Comparison of ENCODE assay signal across 1 cellular context in genomic region chr17:82402865-82403264, GRCh38.
TF ChIP-seq lines count a peak whose summit lies in the region.

No MANE protein-coding gene starts in this region.

TF ChIP-seq in GM12878, 131 proteins besides CTCF, POLR2A, EP300 and RAD21:
- TF ChIP-seq NR2F1 (conservative IDR thresholded peaks at IDR 0.05), result peak; percentile 76
- TF ChIP-seq ZBED1 (IDR thresholded peaks at IDR 0.05; ENCODE audit: borderline replicate concordance), result no peak
- peak; percentile 39; the same call in 1 of the 2 replicates for TF ChIP-seq IKZF1 (conservative IDR thresholded peaks at IDR 0.05)
- TF ChIP-seq MTA2 (IDR thresholded peaks at IDR 0.05; ENCODE audit: low read depth), result peak; percentile 58
- TF ChIP-seq, protein P1, sequence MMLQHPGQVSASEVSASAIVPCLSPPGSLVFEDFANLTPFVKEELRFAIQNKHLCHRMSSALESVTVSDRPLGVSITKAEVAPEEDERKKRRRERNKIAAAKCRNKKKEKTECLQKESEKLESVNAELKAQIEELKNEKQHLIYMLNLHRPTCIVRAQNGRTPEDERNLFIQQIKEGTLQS (IDR thresholded peaks at IDR 0.05; ENCODE audit: borderline replicate concordance, extremely low read depth, low read depth, low read length), result no peak
- no peak for TF ChIP-seq SMC3 (IDR thresholded peaks at IDR 0.05; ENCODE audit: borderline replicate concordance, low read length)
- TF ChIP-seq KDM1A (IDR thresholded peaks at IDR 0.05; ENCODE audit: borderline replicate concordance), result no peak
- peak; percentile 72; the same call in 1 of the 2 replicates for TF ChIP-seq NBN (IDR thresholded peaks at IDR 0.05)
- TF ChIP-seq, protein P2, sequence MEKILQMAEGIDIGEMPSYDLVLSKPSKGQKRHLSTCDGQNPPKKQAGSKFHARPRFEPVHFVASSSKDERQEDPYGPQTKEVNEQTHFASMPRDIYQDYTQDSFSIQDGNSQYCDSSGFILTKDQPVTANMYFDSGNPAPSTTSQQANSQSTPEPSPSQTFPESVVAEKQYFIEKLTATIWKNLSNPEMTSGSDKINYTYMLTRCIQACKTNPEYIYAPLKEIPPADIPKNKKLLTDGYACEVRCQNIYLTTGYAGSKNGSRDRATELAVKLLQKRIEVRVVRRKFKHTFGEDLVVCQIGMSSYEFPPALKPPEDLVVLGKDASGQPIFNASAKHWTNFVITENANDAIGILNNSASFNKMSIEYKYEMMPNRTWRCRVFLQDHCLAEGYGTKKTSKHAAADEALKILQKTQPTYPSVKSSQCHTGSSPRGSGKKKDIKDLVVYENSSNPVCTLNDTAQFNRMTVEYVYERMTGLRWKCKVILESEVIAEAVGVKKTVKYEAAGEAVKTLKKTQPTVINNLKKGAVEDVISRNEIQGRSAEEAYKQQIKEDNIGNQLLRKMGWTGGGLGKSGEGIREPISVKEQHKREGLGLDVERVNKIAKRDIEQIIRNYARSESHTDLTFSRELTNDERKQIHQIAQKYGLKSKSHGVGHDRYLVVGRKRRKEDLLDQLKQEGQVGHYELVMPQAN (conservative IDR thresholded peaks at IDR 0.05), result no peak
- TF ChIP-seq DPF2 (IDR thresholded peaks at IDR 0.05), result peak; percentile 51; the same call in 1 of the 2 replicates
- TF ChIP-seq RFX5 (IDR thresholded peaks at IDR 0.05; ENCODE audit: low read depth, low read length), result no peak
- no peak for TF ChIP-seq RB1 (IDR thresholded peaks at IDR 0.05; ENCODE audit: borderline replicate concordance)
- no peak for TF ChIP-seq BMI1 (IDR thresholded peaks at IDR 0.05; ENCODE audit: borderline replicate concordance)
- TF ChIP-seq NFIC (IDR thresholded peaks at IDR 0.05; ENCODE audit: low read depth, low read length), result no peak
- TF ChIP-seq ZNF687 (IDR thresholded peaks at IDR 0.05), result peak; percentile 74
- 0 out of 2 replicates have a peak, but pooled peaks have one; percentile 23 for TF ChIP-seq ATF7 (IDR thresholded peaks at IDR 0.05; ENCODE audit: low read depth)
- peak; percentile 53 for TF ChIP-seq MEF2B (IDR thresholded peaks at IDR 0.05; ENCODE audit: partially characterized antibody, poor library complexity, severe bottlenecking)
- TF ChIP-seq EGR1 (IDR thresholded peaks at IDR 0.05; ENCODE audit: borderline replicate concordance in 1 of 2, low read depth in 2 of 2, low read length in 2 of 2), result no peak
